ENCODE assay signal across 8 cellular contexts in genomic region chr17:7583253-7584109, GRCh38. TPM values are rescaled to one million over a fixed set of nuclear protein-coding genes. Genes with fewer than 3 reads are reported as not detected.
A peak's percentile ranks its signal among the peaks of the same experiment; 100 is the strongest.
DNase-seq lines count a peak whose midpoint lies in the region; ATAC-seq, FAIRE-seq and TF ChIP-seq lines count a peak whose summit lies in the region.

TSS of gene MPDU1 (plus strand) at chr17:7583852. CDS start at chr17:7583863, 11 bp downstream.

- no peaks in the 10 kb centered on the region for H4K20me1 ChIP-seq in OCI-LY1 (ENCODE audit: insufficient read depth, low read length)

- no peak within 1 kb of the TSS for H2AFZ ChIP-seq in OCI-LY1 (ENCODE audit: low read length)

- H3K27me3 Mint-ChIP-seq in mesothelial cell of epicardium (ENCODE audit: low read depth) = no peaks in the 10 kb centered on the region

- H3K36me3 Mint-ChIP-seq in mesothelial cell of epicardium = peaks cover 15% of the 10 kb centered on the region

- peak within 1 kb of the TSS; percentile 98 for H3K9ac ChIP-seq in HUES64 (ENCODE audit: low read depth, low read length)
- peak within 1 kb of the TSS; percentile 81 for H3K9ac ChIP-seq in OCI-LY1 (ENCODE audit: low read length)

- no peaks in the 10 kb centered on the region for H3K79me2 ChIP-seq in OCI-LY1 (ENCODE audit: insufficient read depth, low read length)

- DNase-seq in COR-L47 (lab: John Stamatoyannopoulos, UW) (peak; percentile 90), mesothelial cell of epicardium (ENCODE audit: low spot score in 2 of 2, unreplicated experiment in 2 of 2) (peak; percentile 96 to 97)
- DNase-seq in activated CD8-positive, alpha-beta memory T cell treated with anti-CD3 and anti-CD28 coated beads, Interleukin-2, amount 50 U/mL, for 4 hours = peak; percentile 93
- DNase-seq in stimulated activated CD8-positive, alpha-beta memory T cell treated with anti-CD3 and anti-CD28 coated beads, Interleukin-15, amount 100 ng/mL, for 48 hours (ENCODE audit: low read depth in 2 of 2) = peak; percentile 94

- TF ChIP-seq CTCF in OCI-LY1 (IDR thresholded peaks at IDR 0.05; ENCODE audit: low read length) (no peak), mesothelial cell of epicardium (IDR thresholded peaks at IDR 0.05; ENCODE audit: unreplicated experiment) (no peak)

- no peaks in the 10 kb centered on the region for H3K9me2 ChIP-seq in OCI-LY1 (ENCODE audit: low read depth, low read length)

- H3K9me3 ChIP-seq in HUES64 (ENCODE audit: insufficient read depth, low read depth, low read length) = no peaks in the 10 kb centered on the region
- H3K9me3 ChIP-seq in OCI-LY1 (ENCODE audit: low read length) = no peaks in the 10 kb centered on the region

- peak; percentile 62 for ATAC-seq in GM21381 (IDR thresholded peaks at IDR 0.05; ENCODE audit: unreplicated experiment)

- H3K27ac ChIP-seq in HUES64 (ENCODE audit: low read depth, low read length) (peak within 1 kb of the TSS; percentile 98), OCI-LY1 (ENCODE audit: low read depth, low read length, poor library complexity, severe bottlenecking) (peak within 1 kb of the TSS; percentile 88)

- WGBS in HUES64 = 64% methylated on average over 69 of the region's 69 CpGs

- peak within 1 kb of the TSS; percentile 100 for H3K27ac Mint-ChIP-seq in mesothelial cell of epicardium

- H3K4me2 ChIP-seq in OCI-LY1 (ENCODE audit: low read length) = peak within 1 kb of the TSS; percentile 73

- H3F3A ChIP-seq in OCI-LY1 (ENCODE audit: insufficient read depth, low read length) = peaks cover 17% of the 10 kb centered on the region; the same call in 1 of the 2 replicates

- H3K9me3 Mint-ChIP-seq in mesothelial cell of epicardium = no peaks in the 10 kb centered on the region

- peaks cover 48% of the 10 kb centered on the region for H3K4me1 Mint-ChIP-seq in mesothelial cell of epicardium

- peak; percentile 93 for FAIRE-seq in endometrium (lab: Jason Lieb, UNC)

- H3K27me3 ChIP-seq in HUES64 (ENCODE audit: insufficient read depth, low read length) (no peaks in the 10 kb centered on the region), OCI-LY1 (ENCODE audit: insufficient read depth, low read length) (no peaks in the 10 kb centered on the region)

- H3K4me3 ChIP-seq in HUES64 (ENCODE audit: low read length) (peak within 1 kb of the TSS; percentile 80), OCI-LY1 (ENCODE audit: low read depth, low read length, poor library complexity, severe bottlenecking) (peak within 1 kb of the TSS; percentile 76)

- H3K4me1 ChIP-seq in HUES64 (ENCODE audit: insufficient read depth, low read length) (no peaks in the 10 kb centered on the region; the same call in 1 of the 2 replicates), OCI-LY1 (ENCODE audit: insufficient read depth, low read length, severe bottlenecking) (peaks cover 53% of the 10 kb centered on the region)

- H3K36me3 ChIP-seq in HUES64 (ENCODE audit: insufficient read depth, low read length) = peaks cover 28% of the 10 kb centered on the region
- peaks cover 33% of the 10 kb centered on the region; the same call in 1 of the 2 replicates for H3K36me3 ChIP-seq in OCI-LY1 (ENCODE audit: insufficient read depth, low read length)

- H3K4me3 Mint-ChIP-seq in mesothelial cell of epicardium = peak within 1 kb of the TSS; percentile 98

RNA-seq across cellular contexts. Expression of gene MPDU1, which starts in this region (rescaled TPM):
- polyA plus RNA-seq in HUES64 (2013, experiment 1 of 2) = 59.3 TPM
- 53.6 TPM for polyA plus RNA-seq in HUES64 (2013, experiment 2 of 2)
- 44.8 to 45.5 TPM (median 45.5 TPM) in 3 replicates for total RNA-seq in mesothelial cell of epicardium

Comparison
In these comparisons a context has a peak if more than half of its experiments do, and no peak if none do; other contexts are left out.
1. Peak in every context shown above with its lines: DNase-seq, ATAC-seq, H3K4me3 ChIP-seq and H3K27ac ChIP-seq.